9 cellular contexts compared by ENCODE assay signal in genomic region chr20:21514553-21515251, GRCh38. TPM values are rescaled to one million over a fixed set of nuclear protein-coding genes. Genes with fewer than 3 reads are reported as not detected.
DNase-seq lines count a peak whose midpoint lies in the region; ATAC-seq and TF ChIP-seq lines count a peak whose summit lies in the region.
"Had no signal": no experiment of that assay in that cellular context is flagged by ENCODE, and none has a peak within 500 bp of the region (broad histone marks: within the 10 kb centered on the region; RNA-seq: fewer than 3 reads in every experiment).

No MANE protein-coding gene starts in this region.

- H2AK5ac ChIP-seq in trophoblast cell (ENCODE audit: low read length), result no peak overlapping the region

- H3K14ac ChIP-seq in trophoblast cell (ENCODE audit: low read length), result no peak overlapping the region

- DNase-seq in Caki2 (ENCODE audit: low read depth) (peak; percentile 16), HFFc6 (no peak), trophoblast cell (no peak), 8988T (no peak)
- DNase-seq in effector memory CD4-positive, alpha-beta T cell, result no peak
- DNase-seq: NCI-H1930 had no signal

- TF ChIP-seq CTCF in HFFc6 (IDR thresholded peaks at IDR 0.05), result no peak

- H3K27ac Mint-ChIP-seq in HFFc6, result no peak overlapping the region
- H3K27ac Mint-ChIP-seq: activated naive CD4-positive, alpha-beta T cell treated with anti-CD3 and anti-CD28 coated beads, Interleukin-2, amount 50 U/mL, for 24 hours had no signal

- no peaks in the 10 kb centered on the region for H3K79me1 ChIP-seq in trophoblast cell (ENCODE audit: low read length)

- H3K4me2 ChIP-seq in trophoblast cell (ENCODE audit: low read length), result peak overlapping the region; percentile 46

- no peak overlapping the region for H3K18ac ChIP-seq in trophoblast cell (ENCODE audit: low read length)

- H3K36me3 Mint-ChIP-seq in HFFc6 (ENCODE audit: low read depth), result 0 out of 2 replicates have a peak, but pooled peaks cover 5% of the 10 kb centered on the region
- H3K36me3 Mint-ChIP-seq: activated naive CD4-positive, alpha-beta T cell treated with anti-CD3 and anti-CD28 coated beads, Interleukin-2, amount 50 U/mL, for 24 hours had no signal

- no peak overlapping the region for H4K12ac ChIP-seq in trophoblast cell (ENCODE audit: low read depth, low read length)

- no peak overlapping the region for H2AFZ ChIP-seq in trophoblast cell (ENCODE audit: insufficient read depth, low read length, poor library complexity)

- no peak overlapping the region for H3K4ac ChIP-seq in trophoblast cell (ENCODE audit: low read depth, low read length)

- H2BK120ac ChIP-seq in trophoblast cell (ENCODE audit: insufficient read depth, low read length, poor library complexity), result no peak overlapping the region

- no peaks in the 10 kb centered on the region; the same call in 1 of the 2 replicates for H3K9me3 Mint-ChIP-seq in HFFc6
- H3K9me3 Mint-ChIP-seq: activated naive CD4-positive, alpha-beta T cell treated with anti-CD3 and anti-CD28 coated beads, Interleukin-2, amount 50 U/mL, for 24 hours had no signal

- no peak overlapping the region for H2BK12ac ChIP-seq in trophoblast cell (ENCODE audit: low read length)

- no peak overlapping the region for H3K9ac ChIP-seq in trophoblast cell (ENCODE audit: low read length)

- H2BK5ac ChIP-seq in trophoblast cell (ENCODE audit: low read depth, low read length, poor library complexity), result no peak overlapping the region

- no peak overlapping the region for H3K27ac ChIP-seq in effector memory CD4-positive, alpha-beta T cell (ENCODE audit: insufficient read depth, low read length, poor library complexity, severe bottlenecking)
- H3K27ac ChIP-seq in trophoblast cell (ENCODE audit: low read depth, low read length), result no peak overlapping the region

- no peaks in the 10 kb centered on the region for H3K79me2 ChIP-seq in trophoblast cell (ENCODE audit: control insufficient read depth, insufficient read depth, low read length, poor library complexity)

- no peak overlapping the region for H3K23ac ChIP-seq in trophoblast cell (ENCODE audit: low read length)

- ATAC-seq in GM21717 (IDR thresholded peaks at IDR 0.05; ENCODE audit: unreplicated experiment), result no peak
- no peak for ATAC-seq in GM19455 (IDR thresholded peaks at IDR 0.05; ENCODE audit: unreplicated experiment)

- H3K4me3 Mint-ChIP-seq in HFFc6, result peak overlapping the region; percentile 81; the same call in 1 of the 2 replicates

- peaks cover 63% of the 10 kb centered on the region for H3K27me3 Mint-ChIP-seq in HFFc6 (ENCODE audit: insufficient read depth)

- H3K4me1 Mint-ChIP-seq in HFFc6 (ENCODE audit: low read depth), result peaks cover 21% of the 10 kb centered on the region

- peaks cover 90% of the 10 kb centered on the region for H3K27me3 ChIP-seq in effector memory CD4-positive, alpha-beta T cell (replicated peaks; ENCODE audit: control insufficient read depth, insufficient read depth, low read length, poor library complexity, severe bottlenecking)
- peaks cover 95% of the 10 kb centered on the region for H3K27me3 ChIP-seq in trophoblast cell (ENCODE audit: insufficient read depth, low read length)

- WGBS in trophoblast cell (ENCODE audit: extremely low coverage, insufficient coverage, insufficient read length), result no CpG with 5 or more reads among the region's 39 CpGs

- H3K9me3 ChIP-seq in effector memory CD4-positive, alpha-beta T cell (ENCODE audit: control insufficient read depth, low read length), result no peaks in the 10 kb centered on the region
- H3K9me3 ChIP-seq in trophoblast cell (ENCODE audit: insufficient read depth, low read depth, low read length), result peaks cover 2% of the 10 kb centered on the region

- H3K4me3 ChIP-seq in effector memory CD4-positive, alpha-beta T cell (ENCODE audit: insufficient read depth, low read depth, low read length, poor library complexity, severe bottlenecking), result peak overlapping the region; percentile 35
- no peak overlapping the region for H3K4me3 ChIP-seq in trophoblast cell (ENCODE audit: low read depth, low read length)

- no peak overlapping the region for H4K91ac ChIP-seq in trophoblast cell (ENCODE audit: low read depth, low read length)

- H3K4me1 ChIP-seq in effector memory CD4-positive, alpha-beta T cell (ENCODE audit: control insufficient read depth, insufficient read depth, low read length, poor library complexity, severe bottlenecking), result peaks cover 57% of the 10 kb centered on the region
- peaks cover 7% of the 10 kb centered on the region in 2 experiments for H3K4me1 ChIP-seq in trophoblast cell (ENCODE audit: control insufficient read depth in 1 of 2, insufficient read depth in 2 of 2, low read length in 2 of 2)

- no peaks in the 10 kb centered on the region for H3K36me3 ChIP-seq in effector memory CD4-positive, alpha-beta T cell (ENCODE audit: control insufficient read depth, insufficient read depth, low read length)
- no peaks in the 10 kb centered on the region for H3K36me3 ChIP-seq in trophoblast cell (ENCODE audit: control insufficient read depth in 1 of 2, insufficient read depth in 2 of 2, low read length in 2 of 2)

- in situ Hi-C loops in Caki2 (cut with HindIII; ENCODE audit: low pct_unique_long_range_greater_than_20kb, low sequenced_read_pairs), result no loop called here

- no peak overlapping the region for H4K8ac ChIP-seq in trophoblast cell (ENCODE audit: low read depth, low read length)

RNA-seq across cellular contexts. Expression of gene NKX2-2, which starts 0.8 kb away (rescaled TPM):
- not detected in 2 replicates for total RNA-seq in Caki2 (2014; rRNA removed; shearing (Covaris generic); ENCODE audit: low replicate concordance)
- under 1 TPM in 4 of 6 experiments, not detected in 2; 0.32 to 0.63 (median 0.44) TPM for total RNA-seq in HFFc6 (2021; fragmentation: NEBNext Ultra II Directional; extraction: Animal tissue kit (Norgen Biotek cat#: 25700))
- polyA plus RNA-seq in trophoblast cell (2013), result 0.01 TPM in 1 of 2 replicates, not detected in the other
